1 cellular context compared by ENCODE assay signal in genomic region chr1:230222678-230223077, GRCh38.
TF ChIP-seq lines count a peak whose summit lies in the region.

No MANE protein-coding gene starts in this region.

TF ChIP-seq in SK-N-SH, 30 proteins besides CTCF, POLR2A, EP300 and RAD21 (continued from another document):
- TF ChIP-seq PBX3 (IDR thresholded peaks at IDR 0.05), result no peak
- no peak for TF ChIP-seq MXI1 (IDR thresholded peaks at IDR 0.05; ENCODE audit: low read depth, low read length)
